ENCODE assay signal across 10 cellular contexts in genomic region chr5:1130218-1130946, GRCh38. TPM values are rescaled to one million over a fixed set of nuclear protein-coding genes. Genes with fewer than 3 reads are reported as not detected.
DNase-seq lines count a peak whose midpoint lies in the region; ATAC-seq and TF ChIP-seq lines count a peak whose summit lies in the region.
"Had no signal": no experiment of that assay in that cellular context is flagged by ENCODE, and none has a peak within 500 bp of the region (broad histone marks: within the 10 kb centered on the region; RNA-seq: fewer than 3 reads in every experiment).

No MANE protein-coding gene starts in this region.

- 65 to 73% methylated on average over 12 to 26 of the region's 26 CpGs for WGBS in upper lobe of left lung, 2 donors

- H3K36me3 ChIP-seq in upper lobe of left lung, result no peaks in the 10 kb centered on the region

- TF ChIP-seq CTCF in foreskin keratinocyte (conservative IDR thresholded peaks at IDR 0.05), result no peak
- TF ChIP-seq CTCF in upper lobe of left lung (IDR thresholded peaks at IDR 0.05), result peak in 1 of 6 experiments; percentile 29

- TF ChIP-seq POLR2A in upper lobe of left lung (IDR thresholded peaks at IDR 0.05), result peak in 1 of 4 donors; percentile 27

- ATAC-seq in foreskin keratinocyte, result peak; percentile 70
- ATAC-seq in upper lobe of left lung (ENCODE audit: low FRiP score in 2 of 2), result peak; percentile 22 to 74
- ATAC-seq in HG03135 (IDR thresholded peaks at IDR 0.05; ENCODE audit: unreplicated experiment), result no peak

- no peak for TF ChIP-seq EP300 in upper lobe of left lung (IDR thresholded peaks at IDR 0.05)

- H3K9me3 ChIP-seq in upper lobe of left lung, result no peaks in the 10 kb centered on the region

- H3K4me3 ChIP-seq in upper lobe of left lung, result peak overlapping the region in 1 of 4 donors; percentile 20

- peaks cover 59% of the 10 kb centered on the region for H3K27me3 ChIP-seq in foreskin keratinocyte
- H3K27me3 ChIP-seq in upper lobe of left lung, result no peaks in the 10 kb centered on the region

- H3K4me1 ChIP-seq in foreskin keratinocyte (no peaks in the 10 kb centered on the region), upper lobe of left lung (peaks cover 12 to 25% (median 19%) of the 10 kb centered on the region in 4 donors)

- DNase-seq in NCI-H1092 treated with DMSO at 0.1 percent for 48 hours (lab: John Stamatoyannopoulos, UW) (peak; percentile 15), NCI-H1092 (lab: John Stamatoyannopoulos, UW) (no peak), NCI-H345 (lab: John Stamatoyannopoulos, UW) (peak; percentile 92), foreskin keratinocyte (no peak), upper lobe of left lung (peak; percentile 73 to 80), H4 (ENCODE audit: low spot score) (no peak)
- DNase-seq in effector CD4-positive, alpha-beta T cell, result no peak
- DNase-seq: effector memory CD4-positive, alpha-beta T cell; NCI-H446 treated with DMSO at 0.1 percent for 48 hours had no signal

- no peak overlapping the region for H3K27ac ChIP-seq in foreskin keratinocyte
- peak overlapping the region; percentile 5 to 72 (median 69) for H3K27ac ChIP-seq in upper lobe of left lung

RNA-seq across cellular contexts. Expression of gene SLC12A7, which starts 18.5 kb away (rescaled TPM):
- total RNA-seq in foreskin keratinocyte, result 3.7 and 4.3 TPM in 2 replicates
- 2.4 and 2.6 TPM in 2 replicates for polyA plus RNA-seq in foreskin keratinocyte
- 100 to 1,000 TPM in 1 of 6 donors, 10 to 100 TPM in 5; 31.3 to 138 (median 48.5) TPM for total RNA-seq in upper lobe of left lung
- 8.8 and 13.8 TPM in 2 replicates for total RNA-seq in H4 (2014; rRNA removed; shearing (Covaris generic))

Comparison
In these comparisons a context has a peak if more than half of its experiments do, and no peak if none do; other contexts are left out.
1. DNase-seq: peak in NCI-H1092 treated with DMSO at 0.1 percent for 48 hours (single experiment), NCI-H345 (single experiment) and upper lobe of left lung (2 of 2); none in NCI-H1092 (single experiment), foreskin keratinocyte (0 of 2), H4 (single experiment) and effector CD4-positive, alpha-beta T cell (single experiment).